In the genomic region with DNA sequence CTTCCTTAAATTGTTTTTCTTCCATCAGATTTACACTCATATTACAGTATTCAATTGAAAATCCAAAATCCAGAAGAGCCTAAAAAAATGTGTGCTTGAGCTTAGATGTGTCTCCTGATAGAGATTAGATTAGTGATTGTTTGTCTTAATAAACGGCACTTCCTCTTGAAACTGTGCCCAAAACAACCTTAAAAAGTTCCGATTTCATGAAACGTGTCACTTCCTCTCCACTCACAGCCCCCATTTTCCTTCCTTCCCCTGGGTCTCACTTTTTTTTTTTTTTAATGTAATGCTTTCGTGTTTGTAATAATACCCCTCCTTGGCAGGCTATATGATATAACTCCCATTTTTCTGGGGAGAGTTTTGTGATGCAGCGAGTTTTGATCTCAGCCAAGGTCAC, we compare ENCODE assay signal across 12 cellular contexts.
DNase-seq lines count a peak whose midpoint lies in the region; ATAC-seq and TF ChIP-seq lines count a peak whose summit lies in the region.
"Had no signal": no experiment of that assay in that cellular context is flagged by ENCODE, and none has a peak within 500 bp of the region (broad histone marks: within the 10 kb centered on the region; RNA-seq: fewer than 3 reads in every experiment).

No MANE protein-coding gene starts in this region.

- ATAC-seq in CD8-positive, alpha-beta T cell, result peak; percentile 44
- ATAC-seq in GM19452 (IDR thresholded peaks at IDR 0.05; ENCODE audit: unreplicated experiment) (peak; percentile 44), memory B cell (ENCODE audit: low read depth) (peak; percentile 93), GM21367 (IDR thresholded peaks at IDR 0.05; ENCODE audit: unreplicated experiment) (no peak)

- no peak overlapping the region for H3K4me3 ChIP-seq in CD8-positive, alpha-beta T cell (ENCODE audit: low read depth, low read length)
- H3K4me3 ChIP-seq in SK-N-MC (no peak overlapping the region), sigmoid colon (no peak overlapping the region)

- H3K9me3 ChIP-seq in CD8-positive, alpha-beta T cell (ENCODE audit: low read length), result no peaks in the 10 kb centered on the region
- H3K9me3 ChIP-seq in SK-N-MC (ENCODE audit: low read depth, low read length) (no peaks in the 10 kb centered on the region), sigmoid colon (no peaks in the 10 kb centered on the region)

- H3K9ac ChIP-seq in SK-N-MC (ENCODE audit: insufficient read length), result no peak overlapping the region

- peaks cover 9% of the 10 kb centered on the region for H3K9me3 Mint-ChIP-seq in CD8-positive, alpha-beta T cell
- peaks cover 7% of the 10 kb centered on the region for H3K9me3 Mint-ChIP-seq in memory B cell
- peaks cover 22% of the 10 kb centered on the region for H3K9me3 Mint-ChIP-seq in activated T-helper 2 cell treated with anti-CD3 and anti-CD28 coated beads, Interferon-gamma antibody, Interleukin-2, Interleukin-4, amounts not matched to agents 10 μg/mL and 5 μg/mL and 100 μg/mL, durations not matched to agents 14 hours and 24 hours and 36 hours

- CTCF ChIA-PET in CD8-positive, alpha-beta T cell (lab: Charles Lee), result interaction anchor here (0.8 kb wide), 1 partner anchor 90 kb away, joined by 4 read pairs; no protein-coding TSS in a partner anchor

- intact Hi-C loops in CD8-positive, alpha-beta T cell (cut with DNase I, micrococcal nuclease), result loop anchor here in 1 of 2 experiments (5.0 kb wide), 3 partner anchors 43 to 113 kb away; a partner anchor contains a TSS
- intact Hi-C loops in activated T-helper 2 cell treated with anti-CD3 and anti-CD28 coated beads, Interferon-gamma antibody, Interleukin-2, Interleukin-4, amounts not matched to agents 10 μg/mL and 5 μg/mL and 100 μg/mL, durations not matched to agents 14 hours and 24 hours and 36 hours (cut with micrococcal nuclease), result loop anchor here (10.0 kb wide), 1 partner anchor 395 kb away; no protein-coding TSS in a partner anchor
- intact Hi-C loops in sigmoid colon (cut with DNase I), result no loop called here

- WGBS in sigmoid colon, 2 donors, result 44 to 52% methylated on average over 5 of the region's 5 CpGs

- no peak for DNase-seq in CD8-positive, alpha-beta T cell
- DNase-seq in SK-N-MC (ENCODE audit: low read depth, low spot score) (no peak), memory B cell (ENCODE audit: low spot score in 2 of 2) (peak in 1 of 2 donors; percentile 25), sigmoid colon (no peak), HuH-7.5 (ENCODE audit: low spot score) (no peak)
- no peak for DNase-seq in activated T-helper 2 cell treated with anti-CD3 and anti-CD28 coated beads, Interferon-gamma antibody, Interleukin-2, Interleukin-4, amounts not matched to agents 10 μg/mL and 5 μg/mL and 100 μg/mL, durations not matched to agents 14 hours and 24 hours and 36 hours (ENCODE audit: low spot score)
- DNase-seq: activated CD4-positive, alpha-beta T cell treated with anti-CD3 and anti-CD28 coated beads for 1 hour; COR-L47; foreskin melanocyte; NCI-H69 had no signal

- H3K27me3 Mint-ChIP-seq in CD8-positive, alpha-beta T cell (ENCODE audit: low read depth), result no peaks in the 10 kb centered on the region
- no peaks in the 10 kb centered on the region for H3K27me3 Mint-ChIP-seq in memory B cell
- no peaks in the 10 kb centered on the region for H3K27me3 Mint-ChIP-seq in activated T-helper 2 cell treated with anti-CD3 and anti-CD28 coated beads, Interferon-gamma antibody, Interleukin-2, Interleukin-4, amounts not matched to agents 10 μg/mL and 5 μg/mL and 100 μg/mL, durations not matched to agents 14 hours and 24 hours and 36 hours (ENCODE audit: low read depth)

- TF ChIP-seq EP300 in sigmoid colon (IDR thresholded peaks at IDR 0.05), result no peak

- TF ChIP-seq CTCF in CD8-positive, alpha-beta T cell (IDR thresholded peaks at IDR 0.05), result no peak
- no peak for TF ChIP-seq CTCF in sigmoid colon (IDR thresholded peaks at IDR 0.05)

- peaks cover 31% of the 10 kb centered on the region for H3K4me1 ChIP-seq in CD8-positive, alpha-beta T cell (ENCODE audit: insufficient read depth, low read length)
- no peaks in the 10 kb centered on the region for H3K4me1 ChIP-seq in sigmoid colon

- no peaks in the 10 kb centered on the region for H3K27me3 ChIP-seq in CD8-positive, alpha-beta T cell (ENCODE audit: insufficient read depth, low read length)
- H3K27me3 ChIP-seq in sigmoid colon, result no peaks in the 10 kb centered on the region

- H3K4me1 Mint-ChIP-seq in CD8-positive, alpha-beta T cell (ENCODE audit: low read depth), result peaks cover 46% of the 10 kb centered on the region
- H3K4me1 Mint-ChIP-seq in memory B cell, result peaks cover 21% of the 10 kb centered on the region
- peaks cover 41% of the 10 kb centered on the region for H3K4me1 Mint-ChIP-seq in activated T-helper 2 cell treated with anti-CD3 and anti-CD28 coated beads, Interferon-gamma antibody, Interleukin-2, Interleukin-4, amounts not matched to agents 10 μg/mL and 5 μg/mL and 100 μg/mL, durations not matched to agents 14 hours and 24 hours and 36 hours (ENCODE audit: low read depth)

- no peaks in the 10 kb centered on the region for H3K36me3 ChIP-seq in CD8-positive, alpha-beta T cell (ENCODE audit: insufficient read depth, low read length)
- H3K36me3 ChIP-seq in SK-N-MC (ENCODE audit: insufficient read depth, low read length) (no peaks in the 10 kb centered on the region), sigmoid colon (no peaks in the 10 kb centered on the region)

- no peak for TF ChIP-seq POLR2A in sigmoid colon (IDR thresholded peaks at IDR 0.05)

- peaks cover 4% of the 10 kb centered on the region for H3K36me3 Mint-ChIP-seq in CD8-positive, alpha-beta T cell
- H3K36me3 Mint-ChIP-seq in memory B cell, result peaks cover 3% of the 10 kb centered on the region
- peaks cover 15% of the 10 kb centered on the region for H3K36me3 Mint-ChIP-seq in activated T-helper 2 cell treated with anti-CD3 and anti-CD28 coated beads, Interferon-gamma antibody, Interleukin-2, Interleukin-4, amounts not matched to agents 10 μg/mL and 5 μg/mL and 100 μg/mL, durations not matched to agents 14 hours and 24 hours and 36 hours (ENCODE audit: low read depth)

- peak overlapping the region; percentile 60 for H3K4me3 Mint-ChIP-seq in CD8-positive, alpha-beta T cell
- peak overlapping the region; percentile 76 for H3K4me3 Mint-ChIP-seq in memory B cell
- no peak overlapping the region for H3K4me3 Mint-ChIP-seq in activated T-helper 2 cell treated with anti-CD3 and anti-CD28 coated beads, Interferon-gamma antibody, Interleukin-2, Interleukin-4, amounts not matched to agents 10 μg/mL and 5 μg/mL and 100 μg/mL, durations not matched to agents 14 hours and 24 hours and 36 hours (ENCODE audit: low read depth)

- POLR2A ChIA-PET in CD8-positive, alpha-beta T cell (lab: Charles Lee), result no interaction called here

- no peak overlapping the region for H3K27ac ChIP-seq in CD8-positive, alpha-beta T cell (ENCODE audit: low read depth, low read length)
- peak overlapping the region; percentile 25; the same call in 1 of the 2 replicates for H3K27ac ChIP-seq in SK-N-MC
- H3K27ac ChIP-seq in sigmoid colon, result no peak overlapping the region

- peak overlapping the region; percentile 82 for H3K27ac Mint-ChIP-seq in CD8-positive, alpha-beta T cell
- H3K27ac Mint-ChIP-seq in memory B cell, result peak overlapping the region; percentile 92
- no peak overlapping the region for H3K27ac Mint-ChIP-seq in activated T-helper 2 cell treated with anti-CD3 and anti-CD28 coated beads, Interferon-gamma antibody, Interleukin-2, Interleukin-4, amounts not matched to agents 10 μg/mL and 5 μg/mL and 100 μg/mL, durations not matched to agents 14 hours and 24 hours and 36 hours
